ENCODE assay signal across 1 cellular context in the genomic region with DNA sequence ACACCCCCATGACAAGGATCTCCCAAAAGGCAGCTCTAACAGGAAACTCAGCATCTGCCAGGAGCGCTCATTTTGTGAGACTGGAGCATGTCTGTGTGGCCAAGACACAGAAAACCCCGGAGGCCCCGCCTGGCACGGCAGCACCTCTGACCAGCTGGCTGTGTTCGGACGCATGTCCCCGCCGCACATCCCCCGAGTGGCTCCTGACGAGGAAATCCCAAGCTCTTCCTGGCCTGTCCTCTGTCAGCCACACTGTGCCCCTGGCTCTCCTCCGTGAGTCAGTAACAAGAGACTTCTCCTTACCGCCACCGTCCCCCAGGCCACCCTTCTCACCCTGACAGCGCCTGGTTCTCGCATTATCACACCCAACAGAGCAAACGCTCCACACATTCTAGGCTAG.
TF ChIP-seq lines count a peak whose summit lies in the region.

No MANE protein-coding gene starts in this region.

TF ChIP-seq in GM23338, 12 proteins besides CTCF, POLR2A, EP300 and RAD21 (continued from another document):
- TF ChIP-seq, protein P1, sequence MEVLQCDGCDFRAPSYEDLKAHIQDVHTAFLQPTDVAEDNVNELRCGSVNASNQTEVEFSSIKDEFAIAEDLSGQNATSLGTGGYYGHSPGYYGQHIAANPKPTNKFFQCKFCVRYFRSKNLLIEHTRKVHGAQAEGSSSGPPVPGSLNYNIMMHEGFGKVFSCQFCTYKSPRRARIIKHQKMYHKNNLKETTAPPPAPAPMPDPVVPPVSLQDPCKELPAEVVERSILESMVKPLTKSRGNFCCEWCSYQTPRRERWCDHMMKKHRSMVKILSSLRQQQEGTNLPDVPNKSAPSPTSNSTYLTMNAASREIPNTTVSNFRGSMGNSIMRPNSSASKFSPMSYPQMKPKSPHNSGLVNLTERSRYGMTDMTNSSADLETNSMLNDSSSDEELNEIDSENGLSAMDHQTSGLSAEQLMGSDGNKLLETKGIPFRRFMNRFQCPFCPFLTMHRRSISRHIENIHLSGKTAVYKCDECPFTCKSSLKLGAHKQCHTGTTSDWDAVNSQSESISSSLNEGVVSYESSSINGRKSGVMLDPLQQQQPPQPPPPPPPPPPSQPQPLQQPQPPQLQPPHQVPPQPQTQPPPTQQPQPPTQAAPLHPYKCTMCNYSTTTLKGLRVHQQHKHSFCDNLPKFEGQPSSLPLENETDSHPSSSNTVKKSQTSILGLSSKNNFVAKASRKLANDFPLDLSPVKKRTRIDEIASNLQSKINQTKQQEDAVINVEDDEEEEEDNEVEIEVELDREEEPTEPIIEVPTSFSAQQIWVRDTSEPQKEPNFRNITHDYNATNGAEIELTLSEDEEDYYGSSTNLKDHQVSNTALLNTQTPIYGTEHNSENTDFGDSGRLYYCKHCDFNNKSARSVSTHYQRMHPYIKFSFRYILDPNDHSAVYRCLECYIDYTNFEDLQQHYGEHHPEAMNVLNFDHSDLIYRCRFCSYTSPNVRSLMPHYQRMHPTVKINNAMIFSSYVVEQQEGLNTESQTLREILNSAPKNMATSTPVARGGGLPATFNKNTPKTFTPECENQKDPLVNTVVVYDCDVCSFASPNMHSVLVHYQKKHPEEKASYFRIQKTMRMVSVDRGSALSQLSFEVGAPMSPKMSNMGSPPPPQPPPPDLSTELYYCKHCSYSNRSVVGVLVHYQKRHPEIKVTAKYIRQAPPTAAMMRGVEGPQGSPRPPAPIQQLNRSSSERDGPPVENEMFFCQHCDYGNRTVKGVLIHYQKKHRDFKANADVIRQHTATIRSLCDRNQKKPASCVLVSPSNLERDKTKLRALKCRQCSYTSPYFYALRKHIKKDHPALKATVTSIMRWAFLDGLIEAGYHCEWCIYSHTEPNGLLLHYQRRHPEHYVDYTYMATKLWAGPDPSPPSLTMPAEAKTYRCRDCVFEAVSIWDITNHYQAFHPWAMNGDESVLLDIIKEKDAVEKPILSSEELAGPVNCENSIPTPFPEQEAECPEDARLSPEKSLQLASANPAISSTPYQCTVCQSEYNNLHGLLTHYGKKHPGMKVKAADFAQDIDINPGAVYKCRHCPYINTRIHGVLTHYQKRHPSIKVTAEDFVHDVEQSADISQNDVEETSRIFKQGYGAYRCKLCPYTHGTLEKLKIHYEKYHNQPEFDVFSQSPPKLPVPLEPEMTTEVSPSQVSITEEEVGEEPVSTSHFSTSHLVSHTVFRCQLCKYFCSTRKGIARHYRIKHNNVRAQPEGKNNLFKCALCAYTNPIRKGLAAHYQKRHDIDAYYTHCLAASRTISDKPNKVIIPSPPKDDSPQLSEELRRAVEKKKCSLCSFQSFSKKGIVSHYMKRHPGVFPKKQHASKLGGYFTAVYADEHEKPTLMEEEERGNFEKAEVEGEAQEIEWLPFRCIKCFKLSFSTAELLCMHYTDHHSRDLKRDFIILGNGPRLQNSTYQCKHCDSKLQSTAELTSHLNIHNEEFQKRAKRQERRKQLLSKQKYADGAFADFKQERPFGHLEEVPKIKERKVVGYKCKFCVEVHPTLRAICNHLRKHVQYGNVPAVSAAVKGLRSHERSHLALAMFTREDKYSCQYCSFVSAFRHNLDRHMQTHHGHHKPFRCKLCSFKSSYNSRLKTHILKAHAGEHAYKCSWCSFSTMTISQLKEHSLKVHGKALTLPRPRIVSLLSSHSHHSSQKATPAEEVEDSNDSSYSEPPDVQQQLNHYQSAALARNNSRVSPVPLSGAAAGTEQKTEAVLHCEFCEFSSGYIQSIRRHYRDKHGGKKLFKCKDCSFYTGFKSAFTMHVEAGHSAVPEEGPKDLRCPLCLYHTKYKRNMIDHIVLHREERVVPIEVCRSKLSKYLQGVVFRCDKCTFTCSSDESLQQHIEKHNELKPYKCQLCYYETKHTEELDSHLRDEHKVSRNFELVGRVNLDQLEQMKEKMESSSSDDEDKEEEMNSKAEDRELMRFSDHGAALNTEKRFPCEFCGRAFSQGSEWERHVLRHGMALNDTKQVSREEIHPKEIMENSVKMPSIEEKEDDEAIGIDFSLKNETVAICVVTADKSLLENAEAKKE (CRISPR knock-in tag; IDR thresholded peaks at IDR 0.05) = no peak
